8 cellular contexts compared by ENCODE assay signal in genomic region chr4:107034091-107034698, GRCh38. TPM values are rescaled to one million over a fixed set of nuclear protein-coding genes. Genes with fewer than 3 reads are reported as not detected.
DNase-seq lines count a peak whose midpoint lies in the region; ATAC-seq and TF ChIP-seq lines count a peak whose summit lies in the region.

No MANE protein-coding gene starts in this region.

- peak overlapping the region; percentile 28 to 34 for H3K27ac ChIP-seq in ascending aorta
- H3K27ac ChIP-seq in spleen: no peak overlapping the region
- H3K27ac ChIP-seq in PC-9: no peak overlapping the region

- ATAC-seq in HG03469 (IDR thresholded peaks at IDR 0.05; ENCODE audit: unreplicated experiment): no peak

- peaks cover 9 to 19% of the 10 kb centered on the region in 2 donors for H3K4me1 Mint-ChIP-seq in immature natural killer cell

- CTCF ChIA-PET in PC-9 (lab: Charles Lee): no interaction called here

- TF ChIP-seq CTCF in ascending aorta (IDR thresholded peaks at IDR 0.05) (peak in 2 of 3 experiments; percentile 29 to 37), spleen (IDR thresholded peaks at IDR 0.05 in 8 of 11, conservative IDR thresholded peaks at IDR 0.05 in 3 of 11) (no peak), PC-9 (conservative IDR thresholded peaks at IDR 0.05) (no peak)

- peak overlapping the region; percentile 49 to 75 for H3K4me3 ChIP-seq in ascending aorta
- H3K4me3 ChIP-seq in spleen: peak overlapping the region in 7 of 8 donors; percentile 9 to 59 (median 14)
- no peak overlapping the region for H3K4me3 ChIP-seq in PC-9

- intact Hi-C loops in ascending aorta (cut with DNase I): loop anchor here (10.0 kb wide), 3 partner anchors 481 to 669 kb away; partner anchors contain the start of gene GIMD1
- intact Hi-C loops in spleen (cut with DNase I; ENCODE audit: low total_unique reads): no loop called here
- intact Hi-C loops in PC-9 (cut with micrococcal nuclease; ENCODE audit: unreplicated experiment): no loop called here

- H2AFZ ChIP-seq in PC-9: no peak overlapping the region

- no peak overlapping the region for H3K4me2 ChIP-seq in PC-9

- peak overlapping the region in 3 of 5 donors; percentile 18 to 87 (median 78) for H3K4me3 Mint-ChIP-seq in immature natural killer cell

- H3K9me2 ChIP-seq in PC-9 (ENCODE audit: insufficient read depth): no peaks in the 10 kb centered on the region

- H3K9me3 ChIP-seq in ascending aorta (no peaks in the 10 kb centered on the region), spleen (no peaks in the 10 kb centered on the region), PC-9 (ENCODE audit: insufficient read depth, low read depth) (no peaks in the 10 kb centered on the region)

- no peaks in the 10 kb centered on the region for H3K27me3 ChIP-seq in ascending aorta
- peaks cover 0 to 57% (median 41%) of the 10 kb centered on the region in 7 donors for H3K27me3 ChIP-seq in spleen (replicated peaks in 1 of 7)
- H3K27me3 ChIP-seq in PC-9 (ENCODE audit: insufficient read depth, low read depth): no peaks in the 10 kb centered on the region

- no TSS peak for BruUV-seq in PC-9 (replicated peaks; lab: Mats Ljungman, UMichigan)

- H3K79me2 ChIP-seq in PC-9 (ENCODE audit: low read depth): no peaks in the 10 kb centered on the region

- peaks cover 5 to 30% (median 8%) of the 10 kb centered on the region in 6 donors for H3K9me3 Mint-ChIP-seq in immature natural killer cell

- H3K27me3 Mint-ChIP-seq in immature natural killer cell (ENCODE audit: low read depth in 3 of 3): peaks cover 15 to 17% (median 17%) of the 10 kb centered on the region in 3 donors

- H3K36me3 Mint-ChIP-seq in immature natural killer cell: peaks cover 0 to 3% (median 0%) of the 10 kb centered on the region in 3 donors

- 1 to 5% (median 3%) methylated on average over 30 to 35 of the region's 35 CpGs for WGBS in spleen, 5 donors

- POLR2A ChIA-PET in PC-9 (lab: Charles Lee; ENCODE audit: unreplicated experiment): no interaction called here

- H3K4me1 ChIP-seq in ascending aorta (no peaks in the 10 kb centered on the region), spleen (peaks cover 0 to 38% (median 21%) of the 10 kb centered on the region in 6 donors), PC-9 (replicated peaks; ENCODE audit: insufficient read depth) (no peaks in the 10 kb centered on the region)

- peak; percentile 8 for DNase-seq in COLO668 (lab: John Stamatoyannopoulos, UW; ENCODE audit: unreplicated experiment)
- peak; percentile 50 for DNase-seq in MV-4-11 (lab: John Stamatoyannopoulos, UW)
- DNase-seq in ascending aorta (ENCODE audit: low spot score in 2 of 2): peak in 1 of 2 donors; percentile 72
- DNase-seq in immature natural killer cell: peak in 1 of 3 donors; percentile 9
- peak; percentile 75 for DNase-seq in spleen
- DNase-seq in PC-9: no peak
- no peak for DNase-seq in NCI-H1694 treated with DMSO at 0.1 percent for 48 hours (lab: John Stamatoyannopoulos, UW)

- no peak for TF ChIP-seq POLR2A in spleen (IDR thresholded peaks at IDR 0.05)

- H3F3A ChIP-seq in PC-9 (ENCODE audit: insufficient read depth, low read depth): no peaks in the 10 kb centered on the region

- no peaks in the 10 kb centered on the region for H4K20me1 ChIP-seq in PC-9 (ENCODE audit: insufficient read depth)

- peak overlapping the region in 1 of 6 donors; percentile 23 for H3K27ac Mint-ChIP-seq in immature natural killer cell

- H3K36me3 ChIP-seq in ascending aorta (no peaks in the 10 kb centered on the region), spleen (no peaks in the 10 kb centered on the region), PC-9 (ENCODE audit: low read depth) (no peaks in the 10 kb centered on the region)

RNA-seq across cellular contexts. Expression of gene DKK2, which starts 1.9 kb away (rescaled TPM):
- total RNA-seq in ascending aorta: 10.3 TPM
- polyA plus RNA-seq in immature natural killer cell: not detected
- total RNA-seq in spleen: 1 to 10 TPM in 1 of 7 donors, under 1 TPM in 6; 0.26 to 2.0 (median 0.75) TPM
- under 1 TPM; 0.20 to 0.29 (median 0.26) TPM for polyA plus RNA-seq in spleen
- total RNA-seq in PC-9 (2021): not detected in 2 replicates

Comparison
In these comparisons a context has a peak if more than half of its experiments do, and no peak if none do; other contexts are left out.
1. DNase-seq: peak in COLO668 (single experiment), MV-4-11 (single experiment) and spleen (single experiment); none in PC-9 (0 of 2) and NCI-H1694 treated with DMSO at 0.1 percent for 48 hours (single experiment).
2. H3K27ac ChIP-seq: peak in ascending aorta (2 of 2); none in spleen (0 of 8) and PC-9 (single experiment).
3. CTCF ChIP-seq: peak in ascending aorta (2 of 3); none in spleen (0 of 11) and PC-9 (single experiment).